Comparison of ENCODE assay signal across 1 cellular context in the genomic region with DNA sequence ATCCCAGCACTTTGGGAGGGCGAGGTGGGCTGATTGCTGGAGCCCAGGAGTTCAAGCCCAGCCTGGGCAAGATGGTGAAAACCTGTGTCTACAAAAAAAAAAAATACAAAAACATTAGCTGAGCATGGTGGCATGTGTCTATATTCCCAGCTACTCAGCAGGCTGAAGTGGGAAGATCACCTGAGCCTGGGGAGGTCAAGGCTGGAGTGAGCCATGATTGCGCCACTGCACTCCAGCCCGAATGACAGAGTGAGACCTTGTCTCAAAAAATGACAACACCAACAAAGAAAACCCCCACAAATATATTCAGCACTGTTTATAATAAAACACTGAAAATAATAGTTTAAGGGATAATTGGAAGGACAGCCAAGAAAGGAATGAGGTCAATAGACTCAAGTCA.
A peak's percentile ranks its signal among the peaks of the same experiment; 100 is the strongest.
TF ChIP-seq lines count a peak whose summit lies in the region.

No MANE protein-coding gene starts in this region.

TF ChIP-seq in HepG2, 621 proteins besides CTCF, POLR2A, EP300 and RAD21 (continued from another document and continues in another):
- TF ChIP-seq, protein P1, sequence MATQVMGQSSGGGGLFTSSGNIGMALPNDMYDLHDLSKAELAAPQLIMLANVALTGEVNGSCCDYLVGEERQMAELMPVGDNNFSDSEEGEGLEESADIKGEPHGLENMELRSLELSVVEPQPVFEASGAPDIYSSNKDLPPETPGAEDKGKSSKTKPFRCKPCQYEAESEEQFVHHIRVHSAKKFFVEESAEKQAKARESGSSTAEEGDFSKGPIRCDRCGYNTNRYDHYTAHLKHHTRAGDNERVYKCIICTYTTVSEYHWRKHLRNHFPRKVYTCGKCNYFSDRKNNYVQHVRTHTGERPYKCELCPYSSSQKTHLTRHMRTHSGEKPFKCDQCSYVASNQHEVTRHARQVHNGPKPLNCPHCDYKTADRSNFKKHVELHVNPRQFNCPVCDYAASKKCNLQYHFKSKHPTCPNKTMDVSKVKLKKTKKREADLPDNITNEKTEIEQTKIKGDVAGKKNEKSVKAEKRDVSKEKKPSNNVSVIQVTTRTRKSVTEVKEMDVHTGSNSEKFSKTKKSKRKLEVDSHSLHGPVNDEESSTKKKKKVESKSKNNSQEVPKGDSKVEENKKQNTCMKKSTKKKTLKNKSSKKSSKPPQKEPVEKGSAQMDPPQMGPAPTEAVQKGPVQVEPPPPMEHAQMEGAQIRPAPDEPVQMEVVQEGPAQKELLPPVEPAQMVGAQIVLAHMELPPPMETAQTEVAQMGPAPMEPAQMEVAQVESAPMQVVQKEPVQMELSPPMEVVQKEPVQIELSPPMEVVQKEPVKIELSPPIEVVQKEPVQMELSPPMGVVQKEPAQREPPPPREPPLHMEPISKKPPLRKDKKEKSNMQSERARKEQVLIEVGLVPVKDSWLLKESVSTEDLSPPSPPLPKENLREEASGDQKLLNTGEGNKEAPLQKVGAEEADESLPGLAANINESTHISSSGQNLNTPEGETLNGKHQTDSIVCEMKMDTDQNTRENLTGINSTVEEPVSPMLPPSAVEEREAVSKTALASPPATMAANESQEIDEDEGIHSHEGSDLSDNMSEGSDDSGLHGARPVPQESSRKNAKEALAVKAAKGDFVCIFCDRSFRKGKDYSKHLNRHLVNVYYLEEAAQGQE (IDR thresholded peaks at IDR 0.05; ENCODE audit: borderline replicate concordance in 1 of 2, low read depth in 1 of 2, low read length in 2 of 2): no peak
- TF ChIP-seq ZNF614 (CRISPR knock-in tag; IDR thresholded peaks at IDR 0.05; ENCODE audit: borderline replicate concordance): no peak
- TF ChIP-seq, protein P2, sequence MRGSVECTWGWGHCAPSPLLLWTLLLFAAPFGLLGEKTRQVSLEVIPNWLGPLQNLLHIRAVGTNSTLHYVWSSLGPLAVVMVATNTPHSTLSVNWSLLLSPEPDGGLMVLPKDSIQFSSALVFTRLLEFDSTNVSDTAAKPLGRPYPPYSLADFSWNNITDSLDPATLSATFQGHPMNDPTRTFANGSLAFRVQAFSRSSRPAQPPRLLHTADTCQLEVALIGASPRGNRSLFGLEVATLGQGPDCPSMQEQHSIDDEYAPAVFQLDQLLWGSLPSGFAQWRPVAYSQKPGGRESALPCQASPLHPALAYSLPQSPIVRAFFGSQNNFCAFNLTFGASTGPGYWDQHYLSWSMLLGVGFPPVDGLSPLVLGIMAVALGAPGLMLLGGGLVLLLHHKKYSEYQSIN (CRISPR knock-in tag; IDR thresholded peaks at IDR 0.05; ENCODE audit: borderline replicate concordance): no peak
- no peak for TF ChIP-seq PITX1 (CRISPR knock-in tag; IDR thresholded peaks at IDR 0.05)
- TF ChIP-seq, protein P3, sequence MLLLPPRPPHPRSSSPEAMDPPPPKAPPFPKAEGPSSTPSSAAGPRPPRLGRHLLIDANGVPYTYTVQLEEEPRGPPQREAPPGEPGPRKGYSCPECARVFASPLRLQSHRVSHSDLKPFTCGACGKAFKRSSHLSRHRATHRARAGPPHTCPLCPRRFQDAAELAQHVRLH (CRISPR knock-in tag; IDR thresholded peaks at IDR 0.05; ENCODE audit: borderline replicate concordance, low read depth): no peak
- TF ChIP-seq THAP11 (CRISPR knock-in tag; IDR thresholded peaks at IDR 0.05): no peak; the same call in 1 of the 2 replicates
- TF ChIP-seq, protein P4, sequence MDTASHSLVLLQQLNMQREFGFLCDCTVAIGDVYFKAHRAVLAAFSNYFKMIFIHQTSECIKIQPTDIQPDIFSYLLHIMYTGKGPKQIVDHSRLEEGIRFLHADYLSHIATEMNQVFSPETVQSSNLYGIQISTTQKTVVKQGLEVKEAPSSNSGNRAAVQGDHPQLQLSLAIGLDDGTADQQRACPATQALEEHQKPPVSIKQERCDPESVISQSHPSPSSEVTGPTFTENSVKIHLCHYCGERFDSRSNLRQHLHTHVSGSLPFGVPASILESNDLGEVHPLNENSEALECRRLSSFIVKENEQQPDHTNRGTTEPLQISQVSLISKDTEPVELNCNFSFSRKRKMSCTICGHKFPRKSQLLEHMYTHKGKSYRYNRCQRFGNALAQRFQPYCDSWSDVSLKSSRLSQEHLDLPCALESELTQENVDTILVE (CRISPR knock-in tag; IDR thresholded peaks at IDR 0.05): no peak
- TF ChIP-seq FOXA3 (CRISPR knock-in tag; IDR thresholded peaks at IDR 0.05): no peak
- TF ChIP-seq PAWR (CRISPR knock-in tag; IDR thresholded peaks at IDR 0.05; ENCODE audit: borderline replicate concordance): no peak
- TF ChIP-seq ZNF451 (CRISPR knock-in tag; IDR thresholded peaks at IDR 0.05): no peak
- TF ChIP-seq, protein P5, sequence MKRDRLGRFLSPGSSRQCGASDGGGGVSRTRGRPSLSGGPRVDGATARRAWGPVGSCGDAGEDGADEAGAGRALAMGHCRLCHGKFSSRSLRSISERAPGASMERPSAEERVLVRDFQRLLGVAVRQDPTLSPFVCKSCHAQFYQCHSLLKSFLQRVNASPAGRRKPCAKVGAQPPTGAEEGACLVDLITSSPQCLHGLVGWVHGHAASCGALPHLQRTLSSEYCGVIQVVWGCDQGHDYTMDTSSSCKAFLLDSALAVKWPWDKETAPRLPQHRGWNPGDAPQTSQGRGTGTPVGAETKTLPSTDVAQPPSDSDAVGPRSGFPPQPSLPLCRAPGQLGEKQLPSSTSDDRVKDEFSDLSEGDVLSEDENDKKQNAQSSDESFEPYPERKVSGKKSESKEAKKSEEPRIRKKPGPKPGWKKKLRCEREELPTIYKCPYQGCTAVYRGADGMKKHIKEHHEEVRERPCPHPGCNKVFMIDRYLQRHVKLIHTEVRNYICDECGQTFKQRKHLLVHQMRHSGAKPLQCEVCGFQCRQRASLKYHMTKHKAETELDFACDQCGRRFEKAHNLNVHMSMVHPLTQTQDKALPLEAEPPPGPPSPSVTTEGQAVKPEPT (CRISPR knock-in tag; IDR thresholded peaks at IDR 0.05; ENCODE audit: low read depth): no peak
- no peak for TF ChIP-seq ZNF589 (CRISPR knock-in tag; conservative IDR thresholded peaks at IDR 0.05)
- TF ChIP-seq NAIF1 (CRISPR knock-in tag; IDR thresholded peaks at IDR 0.05; ENCODE audit: borderline replicate concordance): no peak
- TF ChIP-seq, protein P6, sequence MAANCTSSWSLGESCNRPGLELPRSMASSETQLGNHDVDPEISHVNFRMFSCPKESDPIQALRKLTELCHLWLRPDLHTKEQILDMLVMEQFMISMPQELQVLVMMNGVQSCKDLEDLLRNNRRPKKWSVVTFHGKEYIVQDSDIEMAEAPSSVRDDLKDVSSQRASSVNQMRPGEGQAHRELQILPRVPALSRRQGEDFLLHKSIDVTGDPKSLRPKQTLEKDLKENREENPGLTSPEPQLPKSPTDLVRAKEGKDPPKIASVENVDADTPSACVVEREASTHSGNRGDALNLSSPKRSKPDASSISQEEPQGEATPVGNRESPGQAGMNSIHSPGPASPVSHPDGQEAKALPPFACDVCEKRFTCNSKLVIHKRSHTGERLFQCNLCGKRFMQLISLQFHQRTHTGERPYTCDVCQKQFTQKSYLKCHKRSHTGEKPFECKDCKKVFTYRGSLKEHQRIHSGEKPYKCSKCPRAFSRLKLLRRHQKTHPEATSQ (CRISPR knock-in tag; IDR thresholded peaks at IDR 0.05; ENCODE audit: borderline replicate concordance): no peak
- TF ChIP-seq RARA (CRISPR knock-in tag; IDR thresholded peaks at IDR 0.05): peak; percentile 90
- TF ChIP-seq CREM (IDR thresholded peaks at IDR 0.05): no peak
- no peak for TF ChIP-seq CREM (CRISPR knock-in tag; IDR thresholded peaks at IDR 0.05)
- no peak for TF ChIP-seq ZSCAN31 (CRISPR knock-in tag; IDR thresholded peaks at IDR 0.05; ENCODE audit: low read depth)
- no peak for TF ChIP-seq MTF2 (CRISPR knock-in tag; IDR thresholded peaks at IDR 0.05; ENCODE audit: borderline replicate concordance)
- TF ChIP-seq, protein P7, sequence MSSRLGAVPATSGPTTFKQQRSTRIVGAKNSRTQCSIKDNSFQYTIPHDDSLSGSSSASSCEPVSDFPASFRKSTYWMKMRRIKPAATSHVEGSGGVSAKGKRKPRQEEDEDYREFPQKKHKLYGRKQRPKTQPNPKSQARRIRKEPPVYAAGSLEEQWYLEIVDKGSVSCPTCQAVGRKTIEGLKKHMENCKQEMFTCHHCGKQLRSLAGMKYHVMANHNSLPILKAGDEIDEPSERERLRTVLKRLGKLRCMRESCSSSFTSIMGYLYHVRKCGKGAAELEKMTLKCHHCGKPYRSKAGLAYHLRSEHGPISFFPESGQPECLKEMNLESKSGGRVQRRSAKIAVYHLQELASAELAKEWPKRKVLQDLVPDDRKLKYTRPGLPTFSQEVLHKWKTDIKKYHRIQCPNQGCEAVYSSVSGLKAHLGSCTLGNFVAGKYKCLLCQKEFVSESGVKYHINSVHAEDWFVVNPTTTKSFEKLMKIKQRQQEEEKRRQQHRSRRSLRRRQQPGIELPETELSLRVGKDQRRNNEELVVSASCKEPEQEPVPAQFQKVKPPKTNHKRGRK (CRISPR knock-in tag; IDR thresholded peaks at IDR 0.05): no peak
- no peak for TF ChIP-seq TARDBP (CRISPR knock-in tag; IDR thresholded peaks at IDR 0.05)
- TF ChIP-seq, protein P8, sequence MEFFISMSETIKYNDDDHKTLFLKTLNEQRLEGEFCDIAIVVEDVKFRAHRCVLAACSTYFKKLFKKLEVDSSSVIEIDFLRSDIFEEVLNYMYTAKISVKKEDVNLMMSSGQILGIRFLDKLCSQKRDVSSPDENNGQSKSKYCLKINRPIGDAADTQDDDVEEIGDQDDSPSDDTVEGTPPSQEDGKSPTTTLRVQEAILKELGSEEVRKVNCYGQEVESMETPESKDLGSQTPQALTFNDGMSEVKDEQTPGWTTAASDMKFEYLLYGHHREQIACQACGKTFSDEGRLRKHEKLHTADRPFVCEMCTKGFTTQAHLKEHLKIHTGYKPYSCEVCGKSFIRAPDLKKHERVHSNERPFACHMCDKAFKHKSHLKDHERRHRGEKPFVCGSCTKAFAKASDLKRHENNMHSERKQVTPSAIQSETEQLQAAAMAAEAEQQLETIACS (CRISPR knock-in tag; IDR thresholded peaks at IDR 0.05): no peak
- no peak for TF ChIP-seq HNF4G (IDR thresholded peaks at IDR 0.05; ENCODE audit: borderline replicate concordance, low read depth, low read length)
- TF ChIP-seq HNF4G (CRISPR knock-in tag; IDR thresholded peaks at IDR 0.05; ENCODE audit: borderline replicate concordance, low read depth): no peak
- TF ChIP-seq NR2F1 (CRISPR knock-in tag; IDR thresholded peaks at IDR 0.05): peak; percentile 59 to 64; a peak in 1 of 4 replicates
- no peak for TF ChIP-seq POLR2G (IDR thresholded peaks at IDR 0.05; ENCODE audit: low read depth, low read length)
- no peak for TF ChIP-seq ZNF367 (CRISPR knock-in tag; IDR thresholded peaks at IDR 0.05; ENCODE audit: borderline replicate concordance)
- TF ChIP-seq U2AF2 (IDR thresholded peaks at IDR 0.05; ENCODE audit: low read depth, low read length): no peak
- TF ChIP-seq, protein P9, sequence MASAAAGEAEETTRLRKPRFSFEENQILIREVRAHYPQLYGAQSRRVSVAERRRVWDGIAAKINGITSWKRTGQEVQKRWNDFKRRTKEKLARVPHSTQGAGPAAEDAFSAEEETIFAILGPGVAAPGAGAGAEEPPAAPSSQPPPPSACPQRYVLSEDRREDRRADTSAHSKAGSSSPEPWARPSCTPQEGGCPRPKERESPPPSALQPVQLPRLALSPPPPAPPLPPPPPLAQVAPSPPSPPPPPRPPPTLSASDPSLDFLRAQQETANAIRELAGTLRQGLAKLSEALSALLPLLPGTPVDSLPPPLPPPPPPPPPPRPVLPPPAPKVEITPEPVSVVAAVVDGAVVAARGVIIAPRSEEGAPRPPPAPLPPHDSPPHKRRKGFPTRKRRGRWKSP (CRISPR knock-in tag; IDR thresholded peaks at IDR 0.05): no peak
- TF ChIP-seq, protein P10, sequence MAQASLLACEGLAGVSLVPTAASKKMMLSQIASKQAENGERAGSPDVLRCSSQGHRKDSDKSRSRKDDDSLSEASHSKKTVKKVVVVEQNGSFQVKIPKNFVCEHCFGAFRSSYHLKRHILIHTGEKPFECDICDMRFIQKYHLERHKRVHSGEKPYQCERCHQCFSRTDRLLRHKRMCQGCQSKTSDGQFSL (CRISPR knock-in tag; IDR thresholded peaks at IDR 0.05): no peak
- no peak for TF ChIP-seq CC2D1A (CRISPR knock-in tag; IDR thresholded peaks at IDR 0.05)
- TF ChIP-seq KLF13 (CRISPR knock-in tag; IDR thresholded peaks at IDR 0.05): no peak
- TF ChIP-seq, protein P11, sequence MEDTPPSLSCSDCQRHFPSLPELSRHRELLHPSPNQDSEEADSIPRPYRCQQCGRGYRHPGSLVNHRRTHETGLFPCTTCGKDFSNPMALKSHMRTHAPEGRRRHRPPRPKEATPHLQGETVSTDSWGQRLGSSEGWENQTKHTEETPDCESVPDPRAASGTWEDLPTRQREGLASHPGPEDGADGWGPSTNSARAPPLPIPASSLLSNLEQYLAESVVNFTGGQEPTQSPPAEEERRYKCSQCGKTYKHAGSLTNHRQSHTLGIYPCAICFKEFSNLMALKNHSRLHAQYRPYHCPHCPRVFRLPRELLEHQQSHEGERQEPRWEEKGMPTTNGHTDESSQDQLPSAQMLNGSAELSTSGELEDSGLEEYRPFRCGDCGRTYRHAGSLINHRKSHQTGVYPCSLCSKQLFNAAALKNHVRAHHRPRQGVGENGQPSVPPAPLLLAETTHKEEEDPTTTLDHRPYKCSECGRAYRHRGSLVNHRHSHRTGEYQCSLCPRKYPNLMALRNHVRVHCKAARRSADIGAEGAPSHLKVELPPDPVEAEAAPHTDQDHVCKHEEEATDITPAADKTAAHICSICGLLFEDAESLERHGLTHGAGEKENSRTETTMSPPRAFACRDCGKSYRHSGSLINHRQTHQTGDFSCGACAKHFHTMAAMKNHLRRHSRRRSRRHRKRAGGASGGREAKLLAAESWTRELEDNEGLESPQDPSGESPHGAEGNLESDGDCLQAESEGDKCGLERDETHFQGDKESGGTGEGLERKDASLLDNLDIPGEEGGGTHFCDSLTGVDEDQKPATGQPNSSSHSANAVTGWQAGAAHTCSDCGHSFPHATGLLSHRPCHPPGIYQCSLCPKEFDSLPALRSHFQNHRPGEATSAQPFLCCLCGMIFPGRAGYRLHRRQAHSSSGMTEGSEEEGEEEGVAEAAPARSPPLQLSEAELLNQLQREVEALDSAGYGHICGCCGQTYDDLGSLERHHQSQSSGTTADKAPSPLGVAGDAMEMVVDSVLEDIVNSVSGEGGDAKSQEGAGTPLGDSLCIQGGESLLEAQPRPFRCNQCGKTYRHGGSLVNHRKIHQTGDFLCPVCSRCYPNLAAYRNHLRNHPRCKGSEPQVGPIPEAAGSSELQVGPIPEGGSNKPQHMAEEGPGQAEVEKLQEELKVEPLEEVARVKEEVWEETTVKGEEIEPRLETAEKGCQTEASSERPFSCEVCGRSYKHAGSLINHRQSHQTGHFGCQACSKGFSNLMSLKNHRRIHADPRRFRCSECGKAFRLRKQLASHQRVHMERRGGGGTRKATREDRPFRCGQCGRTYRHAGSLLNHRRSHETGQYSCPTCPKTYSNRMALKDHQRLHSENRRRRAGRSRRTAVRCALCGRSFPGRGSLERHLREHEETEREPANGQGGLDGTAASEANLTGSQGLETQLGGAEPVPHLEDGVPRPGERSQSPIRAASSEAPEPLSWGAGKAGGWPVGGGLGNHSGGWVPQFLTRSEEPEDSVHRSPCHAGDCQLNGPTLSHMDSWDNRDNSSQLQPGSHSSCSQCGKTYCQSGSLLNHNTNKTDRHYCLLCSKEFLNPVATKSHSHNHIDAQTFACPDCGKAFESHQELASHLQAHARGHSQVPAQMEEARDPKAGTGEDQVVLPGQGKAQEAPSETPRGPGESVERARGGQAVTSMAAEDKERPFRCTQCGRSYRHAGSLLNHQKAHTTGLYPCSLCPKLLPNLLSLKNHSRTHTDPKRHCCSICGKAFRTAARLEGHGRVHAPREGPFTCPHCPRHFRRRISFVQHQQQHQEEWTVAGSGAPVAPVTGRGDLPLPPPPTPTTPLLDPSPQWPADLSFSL (CRISPR knock-in tag; IDR thresholded peaks at IDR 0.05): no peak
- no peak for TF ChIP-seq MAFF (IDR thresholded peaks at IDR 0.05; ENCODE audit: low read depth, low read length)
- TF ChIP-seq ZSCAN25 (CRISPR knock-in tag; IDR thresholded peaks at IDR 0.05): no peak
- TF ChIP-seq MIER2 (CRISPR knock-in tag; IDR thresholded peaks at IDR 0.05): no peak
- TF ChIP-seq GFI1 (CRISPR knock-in tag; IDR thresholded peaks at IDR 0.05; ENCODE audit: borderline replicate concordance): no peak
- TF ChIP-seq MAF1 (CRISPR knock-in tag; IDR thresholded peaks at IDR 0.05; ENCODE audit: borderline replicate concordance): no peak
- TF ChIP-seq ZNF446 (CRISPR knock-in tag; IDR thresholded peaks at IDR 0.05): no peak
- no peak for TF ChIP-seq ZKSCAN1 (IDR thresholded peaks at IDR 0.05; ENCODE audit: low read length)
- TF ChIP-seq ZBTB42 (CRISPR knock-in tag; IDR thresholded peaks at IDR 0.05): no peak
